Comparison of ENCODE assay signal across 24 cellular contexts in genomic region chr1:42017259-42017658, GRCh38.
A peak's percentile ranks its signal among the peaks of the same experiment; 100 is the strongest.
DNase-seq lines count a peak whose midpoint lies in the region; ATAC-seq and TF ChIP-seq lines count a peak whose summit lies in the region.
"Had no signal": no experiment of that assay in that cellular context is flagged by ENCODE, and none has a peak within 500 bp of the region (broad histone marks: within the 10 kb centered on the region; RNA-seq: fewer than 3 reads in every experiment).

No MANE protein-coding gene starts in this region.

- no peak overlapping the region for H3K4me3 ChIP-seq in OCI-LY3 (ENCODE audit: low read length)
- H3K4me3 ChIP-seq: ovary had no signal

- no peak for TF ChIP-seq CTCF in OCI-LY3 (IDR thresholded peaks at IDR 0.05; ENCODE audit: low read depth, low read length)

- H2AFZ ChIP-seq in OCI-LY3 (ENCODE audit: low read depth, low read length), result no peak overlapping the region

- H4K20me1 ChIP-seq in OCI-LY3 (ENCODE audit: insufficient read depth, low read length), result no peaks in the 10 kb centered on the region

- H3K27ac ChIP-seq in OCI-LY3 (ENCODE audit: low read length), result peak overlapping the region; percentile 6; the same call in 1 of the 2 replicates
- H3K27ac ChIP-seq: 22Rv1, ovary had no signal

- peaks cover 38% of the 10 kb centered on the region for H3K36me3 ChIP-seq in OCI-LY3 (replicated peaks; ENCODE audit: low read depth, low read length)
- H3K36me3 ChIP-seq: ovary had no signal

- H3K4me1 ChIP-seq in OCI-LY3 (ENCODE audit: low read length), result peaks cover 52% of the 10 kb centered on the region

- H3K9me3 ChIP-seq in OCI-LY3 (ENCODE audit: insufficient read depth, low read length), result no peaks in the 10 kb centered on the region
- H3K9me3 ChIP-seq: ovary had no signal

- H3K79me2 ChIP-seq in OCI-LY3 (ENCODE audit: low read length), result peaks cover 62% of the 10 kb centered on the region

- peak overlapping the region; percentile 28 for H3K4me2 ChIP-seq in OCI-LY3 (ENCODE audit: low read length)

- no peak for DNase-seq in activated CD4-positive, CD25-positive, alpha-beta regulatory T cell treated with anti-CD3 and anti-CD28 coated beads, Interleukin-2, amount 50 U/mL, for 72 hours
- no peak for DNase-seq in occipital lobe (lab: John Stamatoyannopoulos, UW)
- DNase-seq: activated CD4-positive, alpha-beta T cell treated with anti-CD3 and anti-CD28 coated beads, Interleukin-2, amount 50 U/mL, for 1 hour; CD4-positive, alpha-beta memory T cell; DMS 273 treated with DMSO at 0.1 percent for 48 hours; H9; IMR-90; left cardiac atrium; naive thymus-derived CD8-positive, alpha-beta T cell; NCI-H1105; NCI-H2081 treated with DMSO at 0.1 percent for 48 hours; NCI-H510A treated with DMSO at 0.1 percent for 48 hours; NK-92 treated with Interleukin-12 subunit alpha and Interleukin-12 subunit beta, amount 100 ng/mL, for 24 hours; ovary; right cardiac atrium; stimulated activated CD4-positive, alpha-beta T cell treated with anti-CD3 and anti-CD28 coated beads, Interleukin-4, amount 100 ng/mL, for 4 hours had no signal

- peak; percentile 81 to 83 for ATAC-seq in activated CD4-positive, CD25-positive, alpha-beta regulatory T cell treated with anti-CD3 and anti-CD28 coated beads, Interleukin-2, amount 50 U/mL, for 24 hours
- ATAC-seq in GM18517 (IDR thresholded peaks at IDR 0.05; ENCODE audit: unreplicated experiment) (peak; percentile 53), GM21786 (IDR thresholded peaks at IDR 0.05; ENCODE audit: unreplicated experiment) (peak; percentile 48), HG03457 (IDR thresholded peaks at IDR 0.05; ENCODE audit: unreplicated experiment) (no peak), HG02763 (IDR thresholded peaks at IDR 0.05; ENCODE audit: unreplicated experiment) (no peak)
- ATAC-seq: left cardiac atrium; naive thymus-derived CD8-positive, alpha-beta T cell; Panc1; right cardiac atrium had no signal

- H3K9ac ChIP-seq in OCI-LY3 (ENCODE audit: low read length), result no peak overlapping the region

- no peaks in the 10 kb centered on the region for H3K27me3 ChIP-seq in OCI-LY3 (ENCODE audit: low read depth, low read length)
- H3K27me3 ChIP-seq: ovary had no signal

Comparison
In these comparisons a context has a peak if more than half of its experiments do, and no peak if none do; other contexts are left out.
1. ATAC-seq: peak in activated CD4-positive, CD25-positive, alpha-beta regulatory T cell treated with anti-CD3 and anti-CD28 coated beads, Interleukin-2, amount 50 U/mL, for 24 hours (2 of 2), GM18517 (single experiment) and GM21786 (single experiment); none in HG03457 (single experiment) and HG02763 (single experiment).